1 cellular context compared by ENCODE assay signal in genomic region chr12:57213068-57213715, GRCh38.
TF ChIP-seq lines count a peak whose summit lies in the region.

No MANE protein-coding gene starts in this region.

TF ChIP-seq in HepG2, 621 proteins besides CTCF, POLR2A, EP300 and RAD21:
- TF ChIP-seq ZBTB33 (CRISPR knock-in tag; IDR thresholded peaks at IDR 0.05) (peak; percentile 93), TEAD2 (CRISPR knock-in tag; IDR thresholded peaks at IDR 0.05) (no peak), ARID4A (CRISPR knock-in tag; IDR thresholded peaks at IDR 0.05; ENCODE audit: borderline replicate concordance) (0 out of 2 replicates have a peak, but pooled peaks have one; percentile 8), ZBTB7A (CRISPR knock-in tag; IDR thresholded peaks at IDR 0.05) (no peak), MAZ (IDR thresholded peaks at IDR 0.05; ENCODE audit: borderline replicate concordance, low read depth, low read length) (no peak; the same call in 1 of the 2 replicates), MAZ (CRISPR knock-in tag; IDR thresholded peaks at IDR 0.05; ENCODE audit: low read depth) (no peak), XRCC5 (optimal IDR thresholded peaks at IDR 0.05; ENCODE audit: low read length) (peak; percentile 90), ZBTB40 (IDR thresholded peaks at IDR 0.05) (peak; percentile 51; the same call in 1 of the 2 replicates), ZBTB40 (CRISPR knock-in tag; IDR thresholded peaks at IDR 0.05) (no peak), HIC2 (CRISPR knock-in tag; IDR thresholded peaks at IDR 0.05; ENCODE audit: low read depth) (0 out of 2 replicates have a peak, but pooled peaks have one; percentile 42), SMC3 (IDR thresholded peaks at IDR 0.05; ENCODE audit: low read length) (peak; percentile 21; the same call in 1 of the 2 replicates), ZNF362 (CRISPR knock-in tag; IDR thresholded peaks at IDR 0.05; ENCODE audit: borderline replicate concordance) (0 out of 2 replicates have a peak, but pooled peaks have one; percentile 45), STAG1 (CRISPR knock-in tag; IDR thresholded peaks at IDR 0.05) (peak; percentile 80), SALL1 (CRISPR knock-in tag; IDR thresholded peaks at IDR 0.05) (0 out of 2 replicates have a peak, but pooled peaks have one; percentile 21), SYNCRIP (IDR thresholded peaks at IDR 0.05; ENCODE audit: insufficient read depth, low read depth, low read length) (no peak), RFX1 (IDR thresholded peaks at IDR 0.05) (no peak), HDAC1 (CRISPR knock-in tag; IDR thresholded peaks at IDR 0.05) (no peak), RARA (CRISPR knock-in tag; IDR thresholded peaks at IDR 0.05) (no peak), TRIM24 (CRISPR knock-in tag; IDR thresholded peaks at IDR 0.05) (no peak), KMT2A (CRISPR knock-in tag; IDR thresholded peaks at IDR 0.05) (no peak), KDM2A (CRISPR knock-in tag; IDR thresholded peaks at IDR 0.05; ENCODE audit: borderline replicate concordance, low read depth) (peak; percentile 34; the same call in 1 of the 2 replicates), ZNF788 (CRISPR knock-in tag; IDR thresholded peaks at IDR 0.05; ENCODE audit: borderline replicate concordance) (peak; percentile 21; the same call in 1 of the 2 replicates), MYC (CRISPR knock-in tag; IDR thresholded peaks at IDR 0.05; ENCODE audit: borderline replicate concordance) (peak; percentile 45; the same call in 1 of the 2 replicates), ZNF549 (CRISPR knock-in tag; IDR thresholded peaks at IDR 0.05) (no peak), EEA1 (CRISPR knock-in tag; IDR thresholded peaks at IDR 0.05; ENCODE audit: borderline replicate concordance) (no peak), MAX (IDR thresholded peaks at IDR 0.05) (peak; percentile 48; the same call in 1 of the 2 replicates), RBM22 (optimal IDR thresholded peaks at IDR 0.05; ENCODE audit: low read length) (peak; percentile 37), HNRNPL (IDR thresholded peaks at IDR 0.05; ENCODE audit: low read depth, low read length) (peak; percentile 92), HOXA3 (CRISPR knock-in tag; IDR thresholded peaks at IDR 0.05) (no peak), PATZ1 (CRISPR knock-in tag; IDR thresholded peaks at IDR 0.05) (0 out of 2 replicates have a peak, but pooled peaks have one; percentile 25), ZFP41 (CRISPR knock-in tag; IDR thresholded peaks at IDR 0.05; ENCODE audit: borderline replicate concordance) (no peak), FUBP1 (CRISPR knock-in tag; IDR thresholded peaks at IDR 0.05; ENCODE audit: borderline replicate concordance) (no peak)
